17 cellular contexts compared by ENCODE assay signal in the genomic region with DNA sequence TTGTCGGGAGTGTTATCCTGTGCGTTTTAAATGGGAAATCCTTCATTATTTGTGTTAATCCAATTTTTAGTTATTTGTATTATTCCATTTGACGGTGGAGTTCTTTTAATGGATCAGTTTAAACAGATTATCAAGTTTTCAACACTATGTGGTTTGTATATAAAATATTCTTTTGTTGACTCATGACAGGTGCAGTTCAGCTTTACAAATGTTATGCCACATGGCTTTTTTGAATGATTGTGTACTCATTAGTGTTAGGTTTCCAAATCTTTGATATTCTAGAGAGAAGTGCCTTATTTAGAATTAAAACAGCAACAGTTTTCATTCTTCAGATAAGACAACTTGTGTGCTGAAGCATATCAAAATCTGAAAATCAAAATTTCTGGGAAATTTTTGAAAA. TPM values are rescaled to one million over a fixed set of nuclear protein-coding genes. Genes with fewer than 3 reads are reported as not detected.
DNase-seq lines count a peak whose midpoint lies in the region; TF ChIP-seq lines count a peak whose summit lies in the region.
"Had no signal": no experiment of that assay in that cellular context is flagged by ENCODE, and none has a peak within 500 bp of the region (broad histone marks: within the 10 kb centered on the region; RNA-seq: fewer than 3 reads in every experiment).

No MANE protein-coding gene starts in this region.

- 0 out of 2 replicates have a peak, but pooled peaks cover 3% of the 10 kb centered on the region for H3F3A ChIP-seq in GM23248 (ENCODE audit: insufficient read depth)

- H3K4me1 ChIP-seq in tibial nerve (peaks cover 0 to 58% (median 10%) of the 10 kb centered on the region in 4 donors), GM23248 (ENCODE audit: insufficient read depth) (0 out of 2 replicates have a peak, but pooled peaks cover 10% of the 10 kb centered on the region)
- H3K4me1 ChIP-seq: psoas muscle had no signal

- no peak overlapping the region for H2AFZ ChIP-seq in GM23248

- 60 to 65% methylated on average over 3 of the region's 3 CpGs for WGBS in tibial nerve, 2 donors
- 83 to 89% methylated on average over 3 of the region's 3 CpGs for WGBS in GM23248 (ENCODE audit: low coverage in 1 of 2, low lambda C conversion rate in 2 of 2, missing lambda C conversion rate in 2 of 2), 2 experiments

- peaks cover 71% of the 10 kb centered on the region for H3K79me2 ChIP-seq in GM23248 (ENCODE audit: insufficient read depth)

- in situ Hi-C loops in GM23248 (cut with MboI) = no loop called here

- TF ChIP-seq CTCF in tibial nerve (IDR thresholded peaks at IDR 0.05) = no peak

- H3K27ac ChIP-seq in layer of hippocampus (ENCODE audit: low read depth, low read length) (peak overlapping the region; percentile 30), tibial nerve (peak overlapping the region; percentile 88 to 97 (median 94)), GM23248 (no peak overlapping the region)
- H3K27ac ChIP-seq: psoas muscle had no signal

- no peak for TF ChIP-seq EP300 in tibial nerve (IDR thresholded peaks at IDR 0.05)

- no peaks in the 10 kb centered on the region for H3K9me2 ChIP-seq in GM23248 (ENCODE audit: insufficient read depth)

- no peak overlapping the region for H3K9ac ChIP-seq in GM23248

- H3K27me3 ChIP-seq in layer of hippocampus (ENCODE audit: control insufficient read depth, insufficient read depth, low read length) (no peaks in the 10 kb centered on the region), tibial nerve (no peaks in the 10 kb centered on the region), GM23248 (replicated peaks; ENCODE audit: insufficient read depth) (no peaks in the 10 kb centered on the region)

- H3K9me3 ChIP-seq in tibial nerve (no peaks in the 10 kb centered on the region), GM23248 (ENCODE audit: low read depth) (no peaks in the 10 kb centered on the region)
- H3K9me3 ChIP-seq: esophagus squamous epithelium, HAP-1, psoas muscle had no signal

- TF ChIP-seq POLR2A in tibial nerve (IDR thresholded peaks at IDR 0.05) = no peak

- H3K4me3 ChIP-seq in tibial nerve = no peak overlapping the region
- H3K4me3 ChIP-seq in GM23248 = no peak overlapping the region
- H3K4me3 ChIP-seq: esophagus squamous epithelium, psoas muscle had no signal

- no peak overlapping the region for H3K4me2 ChIP-seq in GM23248 (ENCODE audit: unreplicated experiment)

- H3K36me3 ChIP-seq in tibial nerve = no peaks in the 10 kb centered on the region
- H3K36me3 ChIP-seq in GM23248 (ENCODE audit: low read depth) = no peaks in the 10 kb centered on the region
- H3K36me3 ChIP-seq: esophagus squamous epithelium, HAP-1 had no signal

- DNase-seq in NCI-H1436 (lab: John Stamatoyannopoulos, UW) = peak; percentile 10
- DNase-seq in NCI-H1436 treated with DMSO at 0.1 percent for 48 hours (lab: John Stamatoyannopoulos, UW) = no peak
- peak; percentile 28 for DNase-seq in NCI-H69 (lab: John Stamatoyannopoulos, UW)
- DNase-seq in tibial nerve (ENCODE audit: low spot score in 2 of 2) = no peak
- DNase-seq in KG1 (lab: John Stamatoyannopoulos, UW) = no peak
- no peak for DNase-seq in GM23248
- no peak for DNase-seq in activated T-cell treated with anti-CD3 and anti-CD28 coated beads, Interleukin-2, amount 50 U/mL, for 1 hour
- DNase-seq: activated B cell treated with CpG ODN at 0.5 μM for 24 hours; activated CD8-positive, alpha-beta T cell treated with anti-CD3 and anti-CD28 coated beads for 36 hours; activated naive CD8-positive, alpha-beta T cell treated with anti-CD3 and anti-CD28 coated beads for 36 hours; esophagus squamous epithelium; Karpas-422; psoas muscle; Right ventricle myocardium superior; T-helper 17 cell had no signal

- no peaks in the 10 kb centered on the region; the same call in 1 of the 2 replicates for H4K20me1 ChIP-seq in GM23248 (ENCODE audit: insufficient read depth)

RNA-seq across cellular contexts. Expression of a gene that starts 2.4 kb away (rescaled TPM):
- 100 to 1,000 TPM in 2 of 4 donors, 10 to 100 TPM in 2; 60.9 to 124 (median 96.5) TPM for total RNA-seq in tibial nerve
- 63.7 and 65.1 TPM in 2 replicates for total RNA-seq in GM23248 (2014; rRNA removed; shearing (Covaris generic))
- polyA plus RNA-seq in GM23248 (2016; fragmentation: Nextera tagmentation; extraction: Ambion mirVana) = 46.2 and 48.2 TPM in 2 replicates

Comparison
In these comparisons a context has a peak if more than half of its experiments do, and no peak if none do; other contexts are left out.
1. DNase-seq: peak in NCI-H1436 (single experiment) and NCI-H69 (single experiment); none in NCI-H1436 treated with DMSO at 0.1 percent for 48 hours (single experiment), tibial nerve (0 of 2), KG1 (single experiment), GM23248 (single experiment) and activated T-cell treated with anti-CD3 and anti-CD28 coated beads, Interleukin-2, amount 50 U/mL, for 1 hour (single experiment).